21 cellular contexts compared by ENCODE assay signal in the genomic region with DNA sequence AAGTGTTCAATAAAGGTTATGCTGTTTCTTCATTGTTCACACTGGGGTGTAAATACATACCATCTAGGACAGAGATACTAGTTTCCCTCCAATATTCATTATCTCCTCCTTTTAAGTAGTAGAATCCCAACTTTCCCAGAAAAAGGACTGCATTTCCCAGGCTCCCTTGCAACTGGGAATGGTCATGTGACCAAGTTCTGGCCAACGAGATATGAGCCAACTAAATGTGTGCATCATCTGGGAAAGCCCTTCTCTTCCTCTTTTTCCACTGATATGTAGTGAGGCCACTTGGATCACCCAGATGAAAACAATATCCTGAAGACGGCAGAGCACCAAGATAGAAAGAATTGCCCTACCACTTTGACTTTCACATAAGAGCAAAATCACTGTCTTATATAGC.
"Had no signal": no experiment of that assay in that cellular context is flagged by ENCODE, and none has a peak within 500 bp of the region (broad histone marks: within the 10 kb centered on the region; RNA-seq: fewer than 3 reads in every experiment).

No MANE protein-coding gene starts in this region.

- H3K4me1 Mint-ChIP-seq: memory B cell, mesothelial cell of epicardium, natural killer cell had no signal

- H3K36me3 Mint-ChIP-seq: memory B cell, mesothelial cell of epicardium, natural killer cell, type B pancreatic cell had no signal

- H3K4me3 Mint-ChIP-seq: memory B cell, mesothelial cell of epicardium, natural killer cell, neural crest cell, type B pancreatic cell had no signal

- H3K36me3 ChIP-seq: esophagus muscularis mucosa, gastroesophageal sphincter, left lung, lower lobe of right lung, thyroid gland had no signal

- H3K27ac Mint-ChIP-seq: memory B cell, mesothelial cell of epicardium, natural killer cell, type B pancreatic cell had no signal

- ATAC-seq: gastroesophageal sphincter, left lung, lower lobe of right lung, natural killer cell, right cardiac atrium had no signal

- H3K9me3 ChIP-seq: esophagus muscularis mucosa, left lung, lower lobe of right lung, thyroid gland had no signal

- H3K9me3 Mint-ChIP-seq: natural killer cell, type B pancreatic cell had no signal

- FAIRE-seq: endometrium, keratinocyte, urothelium cell line had no signal

- H3K4me3 ChIP-seq: esophagus muscularis mucosa, gastroesophageal sphincter, left lung, lower lobe of right lung, smooth muscle cell, thyroid gland had no signal

- H3K4me1 ChIP-seq: esophagus muscularis mucosa, gastroesophageal sphincter, left lung, lower lobe of right lung, thyroid gland had no signal

- H3K27ac ChIP-seq: esophagus muscularis mucosa, gastroesophageal sphincter, left lung, lower lobe of right lung, thyroid gland had no signal

- DNase-seq: effector memory CD4-positive, alpha-beta T cell; foreskin fibroblast; glutamatergic neuron; left lung; lower lobe of right lung; natural killer cell; posterior cingulate gyrus; right cardiac atrium; stimulated activated CD4-positive, alpha-beta T cell treated with anti-CD3 and anti-CD28 coated beads, Interleukin-2, amount 100 ng/mL, for 48 hours; stimulated activated naive CD4-positive, alpha-beta T cell treated with Interleukin-2 at 50 U/mL for 16 hours; thyroid gland had no signal

- H3K4me2 ChIP-seq: smooth muscle cell had no signal

- H3K27me3 ChIP-seq: left lung, thyroid gland had no signal
